Comparison of ENCODE assay signal across 15 cellular contexts in the genomic region with DNA sequence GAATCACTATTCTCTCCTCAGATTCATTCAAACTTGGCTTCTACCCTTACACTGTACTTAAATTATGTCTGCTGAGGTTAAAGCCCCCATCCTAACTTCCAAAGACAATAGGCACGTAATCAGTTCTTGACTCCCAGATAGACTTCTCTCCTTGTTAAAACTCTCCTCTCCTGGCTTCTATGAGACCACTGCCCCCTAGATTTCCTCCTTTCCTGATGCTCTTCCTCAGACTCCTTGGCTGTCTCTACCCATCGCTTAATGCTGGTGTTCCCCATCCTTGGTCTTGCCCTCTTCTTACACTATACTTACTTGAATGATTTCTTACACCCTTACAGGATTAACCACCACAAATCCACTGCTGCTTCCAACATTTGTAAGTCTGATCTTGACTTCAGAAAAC. TPM values are rescaled to one million over a fixed set of nuclear protein-coding genes. Genes with fewer than 3 reads are reported as not detected.
DNase-seq lines count a peak whose midpoint lies in the region; ATAC-seq, FAIRE-seq and TF ChIP-seq lines count a peak whose summit lies in the region.
"Had no signal": no experiment of that assay in that cellular context is flagged by ENCODE, and none has a peak within 500 bp of the region (broad histone marks: within the 10 kb centered on the region; RNA-seq: fewer than 3 reads in every experiment).

No MANE protein-coding gene starts in this region.

- 29 to 37% methylated on average over 2 of the region's 2 CpGs for WGBS in pancreas, 2 donors

- intact Hi-C loops in CD4-positive, alpha-beta memory T cell (cut with micrococcal nuclease): loop anchor here (5.0 kb wide), 1 partner anchor 37 kb away; no protein-coding TSS in a partner anchor
- intact Hi-C loops in Calu3 (cut with micrococcal nuclease; ENCODE audit: unreplicated experiment) (loop anchor here (2.0 to 5.0 kb wide), 2 partner anchors 38 to 78 kb away; no protein-coding TSS in a partner anchor), pancreas (cut with DNase I) (loop anchor here in 1 of 3 donors (10.0 kb wide), 1 partner anchor 50 kb away; no protein-coding TSS in a partner anchor)

- no peaks in the 10 kb centered on the region for H3K36me3 ChIP-seq in CD4-positive, alpha-beta memory T cell (ENCODE audit: insufficient read depth, low read length)
- no peaks in the 10 kb centered on the region for H3K36me3 ChIP-seq in pancreas
- H3K36me3 ChIP-seq: BLaER1 treated with 17β-estradiol and CSF1 and Interleukin-3, amounts not matched to agents 10 nM and 100 nM had no signal

- H3K9me3 ChIP-seq in CD4-positive, alpha-beta memory T cell (ENCODE audit: control insufficient read depth in 1 of 2, low read length in 2 of 2): no peaks in the 10 kb centered on the region
- no peaks in the 10 kb centered on the region for H3K9me3 ChIP-seq in pancreas

- peak overlapping the region; percentile 0 to 94 (median 50) for H3K27ac Mint-ChIP-seq in CD4-positive, alpha-beta memory T cell
- peak overlapping the region; percentile 77 for H3K27ac Mint-ChIP-seq in Calu3 (ENCODE audit: unreplicated experiment)
- peak overlapping the region; percentile 2 for H3K27ac Mint-ChIP-seq in effector memory CD8-positive, alpha-beta T cell
- H3K27ac Mint-ChIP-seq: mesothelial cell of epicardium had no signal

- no peak overlapping the region for H3K4me3 ChIP-seq in CD4-positive, alpha-beta memory T cell (ENCODE audit: low read length in 2 of 2)
- H3K4me3 ChIP-seq in pancreas: peak overlapping the region; percentile 66 to 78 (median 70)
- H3K4me3 ChIP-seq: BLaER1 treated with 17β-estradiol and CSF1 and Interleukin-3, amounts not matched to agents 10 nM and 100 nM had no signal

- H3K36me3 Mint-ChIP-seq in CD4-positive, alpha-beta memory T cell: peaks cover 27 to 30% of the 10 kb centered on the region in 2 donors
- H3K36me3 Mint-ChIP-seq in Calu3 (ENCODE audit: insufficient read depth, unreplicated experiment): peaks cover 48% of the 10 kb centered on the region
- H3K36me3 Mint-ChIP-seq in effector memory CD8-positive, alpha-beta T cell (ENCODE audit: insufficient read depth): peaks cover 24% of the 10 kb centered on the region
- H3K36me3 Mint-ChIP-seq: mesothelial cell of epicardium had no signal

- TF ChIP-seq CTCF in Calu3 (IDR thresholded peaks at IDR 0.05; ENCODE audit: unreplicated experiment): no peak
- no peak for TF ChIP-seq CTCF in pancreas (IDR thresholded peaks at IDR 0.05)

- POLR2A ChIA-PET in CD4-positive, alpha-beta memory T cell (lab: Charles Lee; ENCODE audit: partially characterized antibody): interaction anchor here (0.6 to 10.4 kb wide), 10 partner anchors 9 to 61 kb away, joined by 3 to 93 read pairs (median 10); a partner anchor contains a TSS

- BruUV-seq in Calu3 (replicated peaks; lab: Mats Ljungman, UMichigan): TSS peak; percentile 17

- no peak for ATAC-seq in effector memory CD8-positive, alpha-beta T cell (replicated peaks)
- ATAC-seq in pancreas: peak in 1 of 4 donors; percentile 1
- no peak for ATAC-seq in HG02840 (IDR thresholded peaks at IDR 0.05; ENCODE audit: low FRiP score, unreplicated experiment)
- ATAC-seq in HG03520 (IDR thresholded peaks at IDR 0.05; ENCODE audit: unreplicated experiment): no peak
- ATAC-seq: foreskin keratinocyte had no signal

- DNase-seq in CD4-positive, alpha-beta memory T cell: no peak
- DNase-seq in Calu3 (no peak), pancreas (no peak), DMS 273 (lab: John Stamatoyannopoulos, UW; ENCODE audit: unreplicated experiment) (no peak)
- DNase-seq in effector memory CD8-positive, alpha-beta T cell: no peak
- DNase-seq: activated gamma-delta T cell, foreskin keratinocyte, NCI-H2081, NCI-H774, Right ventricle myocardium superior had no signal

- CTCF ChIA-PET in CD4-positive, alpha-beta memory T cell (lab: Charles Lee; ENCODE audit: partially characterized antibody): interaction anchor here (1.0 to 2.0 kb wide), 3 partner anchors 33 to 77 kb away, joined by 3 to 10 read pairs (median 3); a partner anchor contains a TSS
- CTCF ChIA-PET in Calu3 (lab: Charles Lee): interaction anchor here (1.0 kb wide), 1 partner anchor 162 kb away, joined by 3 read pairs; no protein-coding TSS in a partner anchor

- no peaks in the 10 kb centered on the region for H3K27me3 ChIP-seq in CD4-positive, alpha-beta memory T cell (ENCODE audit: insufficient read depth, low read length)
- H3K27me3 ChIP-seq in pancreas: no peaks in the 10 kb centered on the region
- H3K27me3 ChIP-seq: BLaER1 treated with 17β-estradiol and CSF1 and Interleukin-3, amounts not matched to agents 10 nM and 100 nM; foreskin keratinocyte had no signal

- peaks cover 65 to 92% (median 75%) of the 10 kb centered on the region in 4 donors for H3K4me1 Mint-ChIP-seq in CD4-positive, alpha-beta memory T cell
- peaks cover 53% of the 10 kb centered on the region for H3K4me1 Mint-ChIP-seq in Calu3 (ENCODE audit: low read depth, unreplicated experiment)
- peaks cover 42 to 72% of the 10 kb centered on the region in 2 donors for H3K4me1 Mint-ChIP-seq in effector memory CD8-positive, alpha-beta T cell (ENCODE audit: low read depth in 2 of 2)

- H3K27me3 Mint-ChIP-seq in CD4-positive, alpha-beta memory T cell: no peaks in the 10 kb centered on the region
- no peaks in the 10 kb centered on the region for H3K27me3 Mint-ChIP-seq in Calu3 (ENCODE audit: unreplicated experiment)
- H3K27me3 Mint-ChIP-seq in effector memory CD8-positive, alpha-beta T cell: no peaks in the 10 kb centered on the region

- peak overlapping the region; percentile 1 to 90 (median 50) for H3K4me3 Mint-ChIP-seq in CD4-positive, alpha-beta memory T cell
- peak overlapping the region; percentile 81 for H3K4me3 Mint-ChIP-seq in Calu3 (ENCODE audit: low read depth, unreplicated experiment)
- peak overlapping the region; percentile 0 to 87 for H3K4me3 Mint-ChIP-seq in effector memory CD8-positive, alpha-beta T cell

- H3K9me3 Mint-ChIP-seq in CD4-positive, alpha-beta memory T cell: no peaks in the 10 kb centered on the region
- H3K9me3 Mint-ChIP-seq in Calu3 (ENCODE audit: low read depth, unreplicated experiment): no peaks in the 10 kb centered on the region
- H3K9me3 Mint-ChIP-seq in effector memory CD8-positive, alpha-beta T cell: no peaks in the 10 kb centered on the region
- H3K9me3 Mint-ChIP-seq: mesothelial cell of epicardium had no signal

- peaks cover 71% of the 10 kb centered on the region for H3K4me1 ChIP-seq in CD4-positive, alpha-beta memory T cell (ENCODE audit: insufficient read depth, low read length)
- peaks cover 13 to 20% (median 16%) of the 10 kb centered on the region in 3 donors for H3K4me1 ChIP-seq in pancreas
- H3K4me1 ChIP-seq: BLaER1 treated with 17β-estradiol and CSF1 and Interleukin-3, amounts not matched to agents 10 nM and 100 nM had no signal

- no peak overlapping the region for H3K27ac ChIP-seq in CD4-positive, alpha-beta memory T cell (ENCODE audit: low read depth, low read length)
- H3K27ac ChIP-seq in pancreas: peak overlapping the region in 3 of 4 donors; percentile 96 to 99 (median 97)
- H3K27ac ChIP-seq: BLaER1 treated with 17β-estradiol and CSF1 and Interleukin-3, amounts not matched to agents 10 nM and 100 nM; foreskin keratinocyte had no signal

- FAIRE-seq in pancreas (lab: Jason Lieb, UNC): no peak
- FAIRE-seq: bronchial epithelial cell had no signal

RNA-seq across cellular contexts. Expression of a gene that starts 32.8 kb away (rescaled TPM):
- total RNA-seq in CD4-positive, alpha-beta memory T cell: 100 to 1,000 TPM; 320 to 325 TPM
- 100 to 1,000 TPM; 234 to 261 TPM for polyA plus RNA-seq in CD4-positive, alpha-beta memory T cell
- 82.7 and 86.6 TPM in 2 replicates for total RNA-seq in Calu3 (2022)
- 100 to 1,000 TPM in 5 of 6 donors, 10 to 100 TPM in 1; 96.5 to 215 (median 119) TPM for total RNA-seq in pancreas
- polyA plus RNA-seq in pancreas: 10 to 100 TPM; 23.9 to 45.4 TPM

Comparison
In these comparisons a context has a peak if more than half of its experiments do, and no peak if none do; other contexts are left out.
1. H3K4me3 ChIP-seq: peak in pancreas (4 of 4); none in CD4-positive, alpha-beta memory T cell (0 of 2).
2. H3K27ac Mint-ChIP-seq: peak in every context shown above with its lines; median percentile 77 in Calu3; 50 in CD4-positive, alpha-beta memory T cell; 2 in effector memory CD8-positive, alpha-beta T cell.
3. Peak in every context shown above with its lines, with median percentiles within 50 percentile points of each other: H3K4me3 Mint-ChIP-seq.